ENCODE assay signal across 12 cellular contexts in the genomic region with DNA sequence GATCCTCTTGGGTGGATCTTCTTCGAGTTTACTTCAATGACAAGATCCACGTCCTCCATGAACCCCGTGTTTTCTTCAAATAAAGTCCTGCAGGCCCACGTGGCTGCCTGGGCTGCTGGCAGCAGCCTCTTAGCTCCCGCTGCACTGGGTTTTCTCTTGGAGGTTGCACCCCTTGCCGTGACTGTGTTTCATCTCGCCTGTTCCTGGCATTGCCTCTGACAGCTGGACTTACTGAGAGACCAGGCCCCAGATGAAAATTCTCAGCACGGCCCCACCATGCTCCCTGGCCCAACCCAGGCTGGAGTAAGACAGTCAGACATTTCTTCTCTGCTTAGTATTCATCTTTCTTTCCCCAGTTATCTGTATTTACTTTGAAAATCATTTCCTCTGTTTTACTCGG.
DNase-seq lines count a peak whose midpoint lies in the region; ATAC-seq and TF ChIP-seq lines count a peak whose summit lies in the region.
"Had no signal": no experiment of that assay in that cellular context is flagged by ENCODE, and none has a peak within 500 bp of the region (broad histone marks: within the 10 kb centered on the region; RNA-seq: fewer than 3 reads in every experiment).

No MANE protein-coding gene starts in this region.

- no peak overlapping the region for H3K27ac Mint-ChIP-seq in activated CD4-positive, alpha-beta T cell treated with anti-CD3 and anti-CD28 coated beads for 36 hours
- H3K27ac Mint-ChIP-seq: stimulated activated effector memory CD8-positive, alpha-beta T cell treated with anti-CD3 and anti-CD28 coated beads, Interleukin-12 subunit alpha, Interleukin-12 subunit beta, amount 100 ng/mL, for 72 hours had no signal

- H3K27me3 ChIP-seq in PC-3 (ENCODE audit: low read length) = no peaks in the 10 kb centered on the region
- peaks cover 0 to 12% (median 0%) of the 10 kb centered on the region in 4 donors for H3K27me3 ChIP-seq in esophagus squamous epithelium
- no peaks in the 10 kb centered on the region for H3K27me3 ChIP-seq in lung (ENCODE audit: control insufficient read depth, insufficient read depth)
- no peaks in the 10 kb centered on the region for H3K27me3 ChIP-seq in suprapubic skin
- H3K27me3 ChIP-seq: pancreas had no signal

- no peaks in the 10 kb centered on the region for H3K9me3 ChIP-seq in PC-3 (ENCODE audit: low read length)
- H3K9me3 ChIP-seq in esophagus squamous epithelium = no peaks in the 10 kb centered on the region
- peaks cover 0 to 2% of the 10 kb centered on the region in 2 donors for H3K9me3 ChIP-seq in lung (ENCODE audit: control insufficient read depth in 2 of 2, insufficient read depth in 1 of 2, low read length in 1 of 2)
- H3K9me3 ChIP-seq in suprapubic skin = no peaks in the 10 kb centered on the region
- H3K9me3 ChIP-seq: pancreas had no signal

- peaks cover 3% of the 10 kb centered on the region for H3K4me1 Mint-ChIP-seq in activated CD4-positive, alpha-beta T cell treated with anti-CD3 and anti-CD28 coated beads for 36 hours
- H3K4me1 Mint-ChIP-seq: stimulated activated effector memory CD8-positive, alpha-beta T cell treated with anti-CD3 and anti-CD28 coated beads, Interleukin-12 subunit alpha, Interleukin-12 subunit beta, amount 100 ng/mL, for 72 hours had no signal

- no peaks in the 10 kb centered on the region for H4K20me1 ChIP-seq in PC-3 (ENCODE audit: low read length)

- H3K36me3 ChIP-seq in PC-3 (ENCODE audit: low read depth, low read length) = no peaks in the 10 kb centered on the region
- H3K36me3 ChIP-seq in esophagus squamous epithelium = no peaks in the 10 kb centered on the region
- no peaks in the 10 kb centered on the region for H3K36me3 ChIP-seq in lung (ENCODE audit: control insufficient read depth in 2 of 2, insufficient read depth in 2 of 2, low read length in 2 of 2)
- no peaks in the 10 kb centered on the region for H3K36me3 ChIP-seq in suprapubic skin
- H3K36me3 ChIP-seq: pancreas had no signal

- TF ChIP-seq CTCF in PC-3 (conservative IDR thresholded peaks at IDR 0.05; ENCODE audit: low read depth, low read length) = no peak
- no peak for TF ChIP-seq CTCF in esophagus squamous epithelium (IDR thresholded peaks at IDR 0.05)
- no peak for TF ChIP-seq CTCF in lung (IDR thresholded peaks at IDR 0.05; ENCODE audit: control extremely low read depth, extremely low read depth)
- TF ChIP-seq CTCF in suprapubic skin (IDR thresholded peaks at IDR 0.05) = no peak

- no peaks in the 10 kb centered on the region for H3K27me3 Mint-ChIP-seq in activated CD4-positive, alpha-beta T cell treated with anti-CD3 and anti-CD28 coated beads for 36 hours

- no peak overlapping the region for H3K27ac ChIP-seq in PC-3 (ENCODE audit: low read length)
- peak overlapping the region in 3 of 4 donors; percentile 7 to 79 (median 73) for H3K27ac ChIP-seq in esophagus squamous epithelium
- H3K27ac ChIP-seq in lung (ENCODE audit: low read depth in 1 of 2, low read length in 1 of 2) = peak overlapping the region in 1 of 2 donors; percentile 37
- peak overlapping the region; percentile 64 for H3K27ac ChIP-seq in suprapubic skin
- H3K27ac ChIP-seq: pancreas had no signal

- H3F3A ChIP-seq in PC-3 (ENCODE audit: low read length, unreplicated experiment) = no peaks in the 10 kb centered on the region

- CTCF ChIA-PET in PC-3 (lab: Charles Lee) = no interaction called here
- CTCF ChIA-PET in activated CD4-positive, alpha-beta T cell treated with anti-CD3 and anti-CD28 coated beads for 36 hours (lab: Charles Lee) = no interaction called here

- H3K4me1 ChIP-seq in PC-3 (ENCODE audit: insufficient read depth, low read length) (peaks cover 15% of the 10 kb centered on the region), esophagus squamous epithelium (peaks cover 0 to 20% (median 0%) of the 10 kb centered on the region in 3 donors), lung (ENCODE audit: control insufficient read depth in 2 of 2, insufficient read depth in 2 of 2, low read length in 2 of 2) (no peaks in the 10 kb centered on the region), suprapubic skin (peaks cover 17% of the 10 kb centered on the region)
- H3K4me1 ChIP-seq: pancreas had no signal

- 0 out of 2 replicates have a peak, but pooled peaks cover 1% of the 10 kb centered on the region for H3K9me2 ChIP-seq in PC-3 (replicated peaks; ENCODE audit: low read length)

- TF ChIP-seq POLR2A in esophagus squamous epithelium (IDR thresholded peaks at IDR 0.05) = no peak
- TF ChIP-seq POLR2A in suprapubic skin (IDR thresholded peaks at IDR 0.05) = no peak

- H3K36me3 Mint-ChIP-seq in activated CD4-positive, alpha-beta T cell treated with anti-CD3 and anti-CD28 coated beads for 36 hours (ENCODE audit: low read depth) = no peaks in the 10 kb centered on the region
- H3K36me3 Mint-ChIP-seq: stimulated activated effector memory CD8-positive, alpha-beta T cell treated with anti-CD3 and anti-CD28 coated beads, Interleukin-12 subunit alpha, Interleukin-12 subunit beta, amount 100 ng/mL, for 72 hours had no signal

- WGBS in esophagus squamous epithelium, 2 donors = 56 to 64% methylated on average over 5 to 9 of the region's 9 CpGs
- WGBS in lung, 2 donors = 64 to 78% methylated on average over 9 of the region's 9 CpGs
- 74% methylated on average over 9 of the region's 9 CpGs for WGBS in suprapubic skin

- H2AFZ ChIP-seq in PC-3 (ENCODE audit: low read length) = 0 out of 2 replicates have a peak overlapping the region, but pooled peaks have one; percentile 37

- no peaks in the 10 kb centered on the region for H3K9me3 Mint-ChIP-seq in activated CD4-positive, alpha-beta T cell treated with anti-CD3 and anti-CD28 coated beads for 36 hours (ENCODE audit: low read depth)
- H3K9me3 Mint-ChIP-seq: stimulated activated effector memory CD8-positive, alpha-beta T cell treated with anti-CD3 and anti-CD28 coated beads, Interleukin-12 subunit alpha, Interleukin-12 subunit beta, amount 100 ng/mL, for 72 hours had no signal

- no peak for TF ChIP-seq EP300 in suprapubic skin (IDR thresholded peaks at IDR 0.05)

- intact Hi-C loops in PC-3 (cut with micrococcal nuclease) (no loop called here), esophagus squamous epithelium (cut with DNase I) (no loop called here)
- intact Hi-C loops in activated CD4-positive, alpha-beta T cell treated with anti-CD3 and anti-CD28 coated beads for 36 hours (cut with DNase I, micrococcal nuclease) = no loop called here

- H3K4me3 ChIP-seq in PC-3 (ENCODE audit: low read length) = no peak overlapping the region
- H3K4me3 ChIP-seq in esophagus squamous epithelium = no peak overlapping the region
- H3K4me3 ChIP-seq in lung = no peak overlapping the region
- H3K4me3 ChIP-seq in suprapubic skin = no peak overlapping the region
- H3K4me3 ChIP-seq: pancreas had no signal

- no peak overlapping the region for H3K4me3 Mint-ChIP-seq in activated CD4-positive, alpha-beta T cell treated with anti-CD3 and anti-CD28 coated beads for 36 hours
- H3K4me3 Mint-ChIP-seq: stimulated activated effector memory CD8-positive, alpha-beta T cell treated with anti-CD3 and anti-CD28 coated beads, Interleukin-12 subunit alpha, Interleukin-12 subunit beta, amount 100 ng/mL, for 72 hours had no signal

- H3K4me2 ChIP-seq in PC-3 (ENCODE audit: low read length) = no peak overlapping the region; the same call in 1 of the 2 replicates

- POLR2A ChIA-PET in PC-3 (lab: Charles Lee; ENCODE audit: unreplicated experiment) = no interaction called here
- POLR2A ChIA-PET in activated CD4-positive, alpha-beta T cell treated with anti-CD3 and anti-CD28 coated beads for 36 hours (lab: Charles Lee) = no interaction called here

- ATAC-seq in PC-3 (peak; percentile 21), lung (ENCODE audit: insufficient read depth, low FRiP score) (peak; percentile 10), HG02852 (IDR thresholded peaks at IDR 0.05; ENCODE audit: unreplicated experiment) (no peak)
- ATAC-seq in activated CD4-positive, alpha-beta T cell treated with anti-CD3 and anti-CD28 coated beads for 36 hours = no peak
- ATAC-seq: stimulated activated effector memory CD8-positive, alpha-beta T cell treated with anti-CD3 and anti-CD28 coated beads, Interleukin-12 subunit alpha, Interleukin-12 subunit beta, amount 100 ng/mL, for 72 hours had no signal

- no TSS peak for BruUV-seq in PC-3 (replicated peaks; lab: Mats Ljungman, UMichigan)

- DNase-seq in PC-3 (no peak), esophagus squamous epithelium (lab: John Stamatoyannopoulos, UW) (no peak), lung (ENCODE audit: low spot score) (no peak), suprapubic skin (ENCODE audit: low spot score in 2 of 2) (no peak), NCI-H1105 (lab: John Stamatoyannopoulos, UW) (no peak), GM19238 (ENCODE audit: insufficient read length, low spot score) (no peak)
- DNase-seq in activated CD4-positive, alpha-beta T cell treated with anti-CD3 and anti-CD28 coated beads for 36 hours = no peak
- DNase-seq: NCI-H1105 treated with DMSO at 0.1 percent for 48 hours, SHP77 treated with DMSO at 0.1 percent for 48 hours had no signal

- no peak overlapping the region for H3K9ac ChIP-seq in PC-3 (ENCODE audit: low read length)

- no peaks in the 10 kb centered on the region for H3K79me2 ChIP-seq in PC-3 (ENCODE audit: low read length)

Comparison
In these comparisons a context has a peak if more than half of its experiments do, and no peak if none do; other contexts are left out.
1. ATAC-seq: peak in PC-3 (single experiment) and lung (single experiment); none in activated CD4-positive, alpha-beta T cell treated with anti-CD3 and anti-CD28 coated beads for 36 hours (single experiment) and HG02852 (single experiment).